Comparison of ENCODE assay signal across 19 cellular contexts in genomic region chr5:133222040-133222439, GRCh38.
"Had no signal": no experiment of that assay in that cellular context is flagged by ENCODE, and none has a peak within 500 bp of the region (broad histone marks: within the 10 kb centered on the region; RNA-seq: fewer than 3 reads in every experiment).

No MANE protein-coding gene starts in this region.

- ATAC-seq: activated CD8-positive, alpha-beta memory T cell treated with anti-CD3 and anti-CD28 coated beads, Interleukin-2, amount 10 ng/mL, durations not matched to agents 7 days and 5 days; activated CD8-positive, alpha-beta T cell treated with anti-CD3 and anti-CD28 coated beads for 36 hours; gastroesophageal sphincter; heart left ventricle; left cardiac atrium had no signal

- H3K9me3 ChIP-seq: gastroesophageal sphincter, heart left ventricle, tibial artery had no signal

- H3K36me3 ChIP-seq: gastroesophageal sphincter, heart left ventricle, tibial artery had no signal

- H3K4me3 ChIP-seq: gastroesophageal sphincter, heart left ventricle, tibial artery had no signal

- H3K36me3 Mint-ChIP-seq: activated CD8-positive, alpha-beta memory T cell treated with anti-CD3 and anti-CD28 coated beads, Interleukin-2, amount 10 ng/mL, durations not matched to agents 7 days and 5 days; activated naive CD4-positive, alpha-beta T cell treated with anti-CD3 and anti-CD28 coated beads, Interleukin-2, amount 10 ng/mL, durations not matched to agents 7 days and 5 days; memory B cell had no signal

- H3K4me1 ChIP-seq: gastroesophageal sphincter, heart left ventricle had no signal

- DNase-seq: activated CD4-positive, alpha-beta T cell treated with anti-CD3 and anti-CD28 coated beads for 48 hours; activated CD8-positive, alpha-beta memory T cell treated with anti-CD3 and anti-CD28 coated beads, Interleukin-2, amount 10 ng/mL, durations not matched to agents 7 days and 5 days; activated CD8-positive, alpha-beta T cell treated with anti-CD3 and anti-CD28 coated beads for 36 hours; activated effector memory CD4-positive, alpha-beta T cell treated with anti-CD3 and anti-CD28 coated beads, Interleukin-2, amount 50 U/mL, for 16 hours; activated naive CD4-positive, alpha-beta T cell treated with anti-CD3 and anti-CD28 coated beads, Interleukin-2, amount 10 ng/mL, durations not matched to agents 7 days and 5 days; activated T-cell treated with anti-CD3 and anti-CD28 coated beads for 4 hours; amygdala; cortex of kidney; heart left ventricle; islet precursor cell; left cardiac atrium; stimulated activated CD4-positive, alpha-beta T cell treated with anti-CD3 and anti-CD28 coated beads, Interleukin-4, amount 100 ng/mL, for 4 hours; tibial artery had no signal

- H3K4me1 Mint-ChIP-seq: activated CD8-positive, alpha-beta memory T cell treated with anti-CD3 and anti-CD28 coated beads, Interleukin-2, amount 10 ng/mL, durations not matched to agents 7 days and 5 days; activated naive CD4-positive, alpha-beta T cell treated with anti-CD3 and anti-CD28 coated beads, Interleukin-2, amount 10 ng/mL, durations not matched to agents 7 days and 5 days; memory B cell had no signal

- H3K27me3 Mint-ChIP-seq: activated CD8-positive, alpha-beta T cell treated with anti-CD3 and anti-CD28 coated beads for 36 hours; stimulated activated naive CD8-positive, alpha-beta T cell treated with anti-CD3 and anti-CD28 coated beads, Interleukin-15, Interleukin-2, amounts not matched to agents 100 ng/mL and 50 ng/mL, for 24 hours had no signal

- H3K27me3 ChIP-seq: gastroesophageal sphincter, heart left ventricle, tibial artery had no signal

- H3K27ac ChIP-seq: epithelial cell of prostate, gastroesophageal sphincter, heart left ventricle, tibial artery had no signal

- H3K27ac Mint-ChIP-seq: activated CD8-positive, alpha-beta memory T cell treated with anti-CD3 and anti-CD28 coated beads, Interleukin-2, amount 10 ng/mL, durations not matched to agents 7 days and 5 days; activated CD8-positive, alpha-beta T cell treated with anti-CD3 and anti-CD28 coated beads for 36 hours; activated naive CD4-positive, alpha-beta T cell treated with anti-CD3 and anti-CD28 coated beads, Interleukin-2, amount 10 ng/mL, durations not matched to agents 7 days and 5 days; memory B cell; progenitor cell of endocrine pancreas; stimulated activated naive CD8-positive, alpha-beta T cell treated with anti-CD3 and anti-CD28 coated beads, Interleukin-15, Interleukin-2, amounts not matched to agents 100 ng/mL and 50 ng/mL, for 24 hours had no signal

- H3K4me3 Mint-ChIP-seq: activated CD8-positive, alpha-beta memory T cell treated with anti-CD3 and anti-CD28 coated beads, Interleukin-2, amount 10 ng/mL, durations not matched to agents 7 days and 5 days; activated CD8-positive, alpha-beta T cell treated with anti-CD3 and anti-CD28 coated beads for 36 hours; activated naive CD4-positive, alpha-beta T cell treated with anti-CD3 and anti-CD28 coated beads, Interleukin-2, amount 10 ng/mL, durations not matched to agents 7 days and 5 days; memory B cell; neural crest cell; stimulated activated naive CD8-positive, alpha-beta T cell treated with anti-CD3 and anti-CD28 coated beads, Interleukin-15, Interleukin-2, amounts not matched to agents 100 ng/mL and 50 ng/mL, for 24 hours had no signal

- H3K9me3 Mint-ChIP-seq: activated CD8-positive, alpha-beta T cell treated with anti-CD3 and anti-CD28 coated beads for 36 hours; activated naive CD4-positive, alpha-beta T cell treated with anti-CD3 and anti-CD28 coated beads, Interleukin-2, amount 10 ng/mL, durations not matched to agents 7 days and 5 days; memory B cell; neural crest cell; stimulated activated naive CD8-positive, alpha-beta T cell treated with anti-CD3 and anti-CD28 coated beads, Interleukin-15, Interleukin-2, amounts not matched to agents 100 ng/mL and 50 ng/mL, for 24 hours had no signal
